Comparison of ENCODE assay signal across 1 cellular context in the genomic region with DNA sequence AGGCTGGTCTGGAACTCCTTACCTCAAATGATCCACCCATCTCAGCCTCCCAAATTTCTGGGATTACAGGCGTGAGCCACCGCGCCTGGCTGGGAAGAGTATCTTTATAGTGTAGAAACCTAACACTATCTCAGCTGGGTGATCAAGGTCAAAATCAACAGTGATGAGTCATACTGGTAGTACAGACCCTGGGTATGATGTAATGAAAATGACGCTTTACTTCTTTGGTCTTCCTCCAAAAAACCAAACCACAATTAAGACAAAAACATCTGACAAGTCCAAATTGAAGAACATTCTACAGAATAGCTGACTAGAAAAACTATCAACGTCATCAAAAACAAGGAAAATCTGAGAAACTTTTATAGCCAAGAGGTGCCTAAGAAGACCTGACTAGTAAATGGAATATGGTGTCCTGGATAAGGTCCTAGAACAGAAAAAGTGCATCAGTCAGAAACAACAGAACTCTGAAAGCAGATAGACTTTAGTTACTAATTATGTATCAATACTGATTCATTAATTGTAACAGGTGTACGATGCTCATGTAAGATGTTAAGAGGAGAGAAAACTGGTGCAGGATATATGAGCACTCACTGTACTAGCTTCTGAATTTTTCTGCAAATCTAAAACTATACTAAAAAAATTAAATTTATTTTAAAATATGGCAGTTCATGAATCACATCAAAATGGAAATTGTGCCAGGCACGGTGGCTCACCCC.
A peak's percentile ranks its signal among the peaks of the same experiment; 100 is the strongest.
TF ChIP-seq lines count a peak whose summit lies in the region.

No MANE protein-coding gene starts in this region.

TF ChIP-seq in K562, 482 proteins besides CTCF, POLR2A, EP300 and RAD21 (continued from another document and continues in another):
- TF ChIP-seq ATF7 (IDR thresholded peaks at IDR 0.05) (peak; percentile 97), BACH1 (tag; IDR thresholded peaks at IDR 0.05) (peak; percentile 74; the same call in 1 of the 2 replicates), NR2C2 (CRISPR knock-in tag; IDR thresholded peaks at IDR 0.05) (no peak), NR2C2 (tag; IDR thresholded peaks at IDR 0.05) (peak; percentile 49), XRCC3 (IDR thresholded peaks at IDR 0.05) (no peak), FOS (IDR thresholded peaks at IDR 0.05; ENCODE audit: extremely low read depth, insufficient read length) (peak; percentile 58), DPF2 (IDR thresholded peaks at IDR 0.05) (peak; percentile 88), CEBPG (CRISPR knock-in tag; IDR thresholded peaks at IDR 0.05) (no peak), CEBPG (tag; conservative IDR thresholded peaks at IDR 0.05 in 1 of 2, IDR thresholded peaks at IDR 0.05 in 1 of 2) (peak; percentile 72 to 78), ZNF165 (CRISPR knock-in tag; IDR thresholded peaks at IDR 0.05; ENCODE audit: borderline replicate concordance) (no peak), HLTF (IDR thresholded peaks at IDR 0.05) (no peak), SOX6 (IDR thresholded peaks at IDR 0.05) (peak; percentile 63; the same call in 1 of the 2 replicates), POLR2H (tag; IDR thresholded peaks at IDR 0.05; ENCODE audit: low read depth) (peak; percentile 40), PCBP2 (IDR thresholded peaks at IDR 0.05; ENCODE audit: low read depth, low read length, poor library complexity, severe bottlenecking) (no peak), SNIP1 (IDR thresholded peaks at IDR 0.05; ENCODE audit: low read depth) (no peak), ZNF41 (CRISPR knock-in tag; conservative IDR thresholded peaks at IDR 0.05) (no peak), TOE1 (IDR thresholded peaks at IDR 0.05; ENCODE audit: borderline replicate concordance) (no peak), TOE1 (CRISPR knock-in tag; IDR thresholded peaks at IDR 0.05; ENCODE audit: borderline replicate concordance, low read depth) (no peak), GATAD2A (IDR thresholded peaks at IDR 0.05) (no peak), ZEB2 (IDR thresholded peaks at IDR 0.05) (peak; percentile 29; the same call in 1 of the 2 replicates), NFE2 (IDR thresholded peaks at IDR 0.05; ENCODE audit: low read depth) (peak; percentile 76), TCFL5 (CRISPR knock-in tag; conservative IDR thresholded peaks at IDR 0.05) (no peak), TAF9B (IDR thresholded peaks at IDR 0.05; ENCODE audit: partially characterized antibody) (peak; percentile 30), TARDBP (IDR thresholded peaks at IDR 0.05) (no peak), HNRNPUL1 (IDR thresholded peaks at IDR 0.05; ENCODE audit: low read length) (no peak), SREBF1 (IDR thresholded peaks at IDR 0.05; ENCODE audit: borderline replicate concordance, low read depth, low read length) (no peak), ERF (CRISPR knock-in tag; IDR thresholded peaks at IDR 0.05) (no peak), SUPT5H (IDR thresholded peaks at IDR 0.05) (no peak), FOSL1 (tag; conservative IDR thresholded peaks at IDR 0.05) (peak; percentile 97), SMARCE1 (IDR thresholded peaks at IDR 0.05) (peak; percentile 79; the same call in 1 of the 2 replicates), EP400 (IDR thresholded peaks at IDR 0.05) (0 out of 2 replicates have a peak, but pooled peaks have one; percentile 16), NELFE (IDR thresholded peaks at IDR 0.05; ENCODE audit: insufficient read depth, insufficient read length) (no peak), SMARCC2 (IDR thresholded peaks at IDR 0.05; ENCODE audit: low read depth) (peak; percentile 65; the same call in 1 of the 2 replicates), ZNF431 (CRISPR knock-in tag; IDR thresholded peaks at IDR 0.05) (no peak), ZNF316 (IDR thresholded peaks at IDR 0.05) (peak; percentile 92), EHMT2 (IDR thresholded peaks at IDR 0.05) (0 out of 2 replicates have a peak, but pooled peaks have one; percentile 39), TBL1XR1 (IDR thresholded peaks at IDR 0.05; ENCODE audit: low read length in 2 of 2) (peak in 1 of 2 experiments; percentile 8; a peak in 1 of 4 replicates), FOXA3 (CRISPR knock-in tag; conservative IDR thresholded peaks at IDR 0.05 in 1 of 2, IDR thresholded peaks at IDR 0.05 in 1 of 2) (peak in 1 of 2 experiments; percentile 44; a peak in 1 of 4 replicates), BRCA1 (IDR thresholded peaks at IDR 0.05) (no peak), BRCA1 (CRISPR knock-in tag; IDR thresholded peaks at IDR 0.05) (no peak)
- TF ChIP-seq, protein P1, sequence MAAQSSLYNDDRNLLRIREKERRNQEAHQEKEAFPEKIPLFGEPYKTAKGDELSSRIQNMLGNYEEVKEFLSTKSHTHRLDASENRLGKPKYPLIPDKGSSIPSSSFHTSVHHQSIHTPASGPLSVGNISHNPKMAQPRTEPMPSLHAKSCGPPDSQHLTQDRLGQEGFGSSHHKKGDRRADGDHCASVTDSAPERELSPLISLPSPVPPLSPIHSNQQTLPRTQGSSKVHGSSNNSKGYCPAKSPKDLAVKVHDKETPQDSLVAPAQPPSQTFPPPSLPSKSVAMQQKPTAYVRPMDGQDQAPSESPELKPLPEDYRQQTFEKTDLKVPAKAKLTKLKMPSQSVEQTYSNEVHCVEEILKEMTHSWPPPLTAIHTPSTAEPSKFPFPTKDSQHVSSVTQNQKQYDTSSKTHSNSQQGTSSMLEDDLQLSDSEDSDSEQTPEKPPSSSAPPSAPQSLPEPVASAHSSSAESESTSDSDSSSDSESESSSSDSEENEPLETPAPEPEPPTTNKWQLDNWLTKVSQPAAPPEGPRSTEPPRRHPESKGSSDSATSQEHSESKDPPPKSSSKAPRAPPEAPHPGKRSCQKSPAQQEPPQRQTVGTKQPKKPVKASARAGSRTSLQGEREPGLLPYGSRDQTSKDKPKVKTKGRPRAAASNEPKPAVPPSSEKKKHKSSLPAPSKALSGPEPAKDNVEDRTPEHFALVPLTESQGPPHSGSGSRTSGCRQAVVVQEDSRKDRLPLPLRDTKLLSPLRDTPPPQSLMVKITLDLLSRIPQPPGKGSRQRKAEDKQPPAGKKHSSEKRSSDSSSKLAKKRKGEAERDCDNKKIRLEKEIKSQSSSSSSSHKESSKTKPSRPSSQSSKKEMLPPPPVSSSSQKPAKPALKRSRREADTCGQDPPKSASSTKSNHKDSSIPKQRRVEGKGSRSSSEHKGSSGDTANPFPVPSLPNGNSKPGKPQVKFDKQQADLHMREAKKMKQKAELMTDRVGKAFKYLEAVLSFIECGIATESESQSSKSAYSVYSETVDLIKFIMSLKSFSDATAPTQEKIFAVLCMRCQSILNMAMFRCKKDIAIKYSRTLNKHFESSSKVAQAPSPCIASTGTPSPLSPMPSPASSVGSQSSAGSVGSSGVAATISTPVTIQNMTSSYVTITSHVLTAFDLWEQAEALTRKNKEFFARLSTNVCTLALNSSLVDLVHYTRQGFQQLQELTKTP (IDR thresholded peaks at IDR 0.05; ENCODE audit: low read depth in 1 of 2, partially characterized antibody in 2 of 2), result peak in 1 of 2 experiments; percentile 42
- TF ChIP-seq, protein P2, sequence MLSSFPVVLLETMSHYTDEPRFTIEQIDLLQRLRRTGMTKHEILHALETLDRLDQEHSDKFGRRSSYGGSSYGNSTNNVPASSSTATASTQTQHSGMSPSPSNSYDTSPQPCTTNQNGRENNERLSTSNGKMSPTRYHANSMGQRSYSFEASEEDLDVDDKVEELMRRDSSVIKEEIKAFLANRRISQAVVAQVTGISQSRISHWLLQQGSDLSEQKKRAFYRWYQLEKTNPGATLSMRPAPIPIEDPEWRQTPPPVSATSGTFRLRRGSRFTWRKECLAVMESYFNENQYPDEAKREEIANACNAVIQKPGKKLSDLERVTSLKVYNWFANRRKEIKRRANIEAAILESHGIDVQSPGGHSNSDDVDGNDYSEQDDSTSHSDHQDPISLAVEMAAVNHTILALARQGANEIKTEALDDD (IDR thresholded peaks at IDR 0.05), result 0 out of 2 replicates have a peak, but pooled peaks have one; percentile 21
- TF ChIP-seq, protein P3, sequence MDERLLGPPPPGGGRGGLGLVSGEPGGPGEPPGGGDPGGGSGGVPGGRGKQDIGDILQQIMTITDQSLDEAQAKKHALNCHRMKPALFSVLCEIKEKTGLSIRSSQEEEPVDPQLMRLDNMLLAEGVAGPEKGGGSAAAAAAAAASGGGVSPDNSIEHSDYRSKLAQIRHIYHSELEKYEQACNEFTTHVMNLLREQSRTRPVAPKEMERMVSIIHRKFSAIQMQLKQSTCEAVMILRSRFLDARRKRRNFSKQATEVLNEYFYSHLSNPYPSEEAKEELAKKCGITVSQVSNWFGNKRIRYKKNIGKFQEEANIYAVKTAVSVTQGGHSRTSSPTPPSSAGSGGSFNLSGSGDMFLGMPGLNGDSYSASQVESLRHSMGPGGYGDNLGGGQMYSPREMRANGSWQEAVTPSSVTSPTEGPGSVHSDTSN (CRISPR knock-in tag; IDR thresholded peaks at IDR 0.05; ENCODE audit: low read depth), result no peak
- TF ChIP-seq, protein P3 (tag; conservative IDR thresholded peaks at IDR 0.05; ENCODE audit: low read depth), result no peak
- TF ChIP-seq, protein P4, sequence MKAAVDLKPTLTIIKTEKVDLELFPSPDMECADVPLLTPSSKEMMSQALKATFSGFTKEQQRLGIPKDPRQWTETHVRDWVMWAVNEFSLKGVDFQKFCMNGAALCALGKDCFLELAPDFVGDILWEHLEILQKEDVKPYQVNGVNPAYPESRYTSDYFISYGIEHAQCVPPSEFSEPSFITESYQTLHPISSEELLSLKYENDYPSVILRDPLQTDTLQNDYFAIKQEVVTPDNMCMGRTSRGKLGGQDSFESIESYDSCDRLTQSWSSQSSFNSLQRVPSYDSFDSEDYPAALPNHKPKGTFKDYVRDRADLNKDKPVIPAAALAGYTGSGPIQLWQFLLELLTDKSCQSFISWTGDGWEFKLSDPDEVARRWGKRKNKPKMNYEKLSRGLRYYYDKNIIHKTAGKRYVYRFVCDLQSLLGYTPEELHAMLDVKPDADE (conservative IDR thresholded peaks at IDR 0.05; ENCODE audit: control insufficient read depth, low read depth, low read length), result no peak
- TF ChIP-seq, protein P5, sequence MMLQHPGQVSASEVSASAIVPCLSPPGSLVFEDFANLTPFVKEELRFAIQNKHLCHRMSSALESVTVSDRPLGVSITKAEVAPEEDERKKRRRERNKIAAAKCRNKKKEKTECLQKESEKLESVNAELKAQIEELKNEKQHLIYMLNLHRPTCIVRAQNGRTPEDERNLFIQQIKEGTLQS (IDR thresholded peaks at IDR 0.05), result peak; percentile 99
- TF ChIP-seq, protein P5 (CRISPR knock-in tag; conservative IDR thresholded peaks at IDR 0.05), result 0 out of 2 replicates have a peak, but pooled peaks have one; percentile 38
- TF ChIP-seq, protein P6, sequence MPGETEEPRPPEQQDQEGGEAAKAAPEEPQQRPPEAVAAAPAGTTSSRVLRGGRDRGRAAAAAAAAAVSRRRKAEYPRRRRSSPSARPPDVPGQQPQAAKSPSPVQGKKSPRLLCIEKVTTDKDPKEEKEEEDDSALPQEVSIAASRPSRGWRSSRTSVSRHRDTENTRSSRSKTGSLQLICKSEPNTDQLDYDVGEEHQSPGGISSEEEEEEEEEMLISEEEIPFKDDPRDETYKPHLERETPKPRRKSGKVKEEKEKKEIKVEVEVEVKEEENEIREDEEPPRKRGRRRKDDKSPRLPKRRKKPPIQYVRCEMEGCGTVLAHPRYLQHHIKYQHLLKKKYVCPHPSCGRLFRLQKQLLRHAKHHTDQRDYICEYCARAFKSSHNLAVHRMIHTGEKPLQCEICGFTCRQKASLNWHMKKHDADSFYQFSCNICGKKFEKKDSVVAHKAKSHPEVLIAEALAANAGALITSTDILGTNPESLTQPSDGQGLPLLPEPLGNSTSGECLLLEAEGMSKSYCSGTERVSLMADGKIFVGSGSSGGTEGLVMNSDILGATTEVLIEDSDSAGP (CRISPR knock-in tag; IDR thresholded peaks at IDR 0.05), result no peak
- TF ChIP-seq, protein P7, sequence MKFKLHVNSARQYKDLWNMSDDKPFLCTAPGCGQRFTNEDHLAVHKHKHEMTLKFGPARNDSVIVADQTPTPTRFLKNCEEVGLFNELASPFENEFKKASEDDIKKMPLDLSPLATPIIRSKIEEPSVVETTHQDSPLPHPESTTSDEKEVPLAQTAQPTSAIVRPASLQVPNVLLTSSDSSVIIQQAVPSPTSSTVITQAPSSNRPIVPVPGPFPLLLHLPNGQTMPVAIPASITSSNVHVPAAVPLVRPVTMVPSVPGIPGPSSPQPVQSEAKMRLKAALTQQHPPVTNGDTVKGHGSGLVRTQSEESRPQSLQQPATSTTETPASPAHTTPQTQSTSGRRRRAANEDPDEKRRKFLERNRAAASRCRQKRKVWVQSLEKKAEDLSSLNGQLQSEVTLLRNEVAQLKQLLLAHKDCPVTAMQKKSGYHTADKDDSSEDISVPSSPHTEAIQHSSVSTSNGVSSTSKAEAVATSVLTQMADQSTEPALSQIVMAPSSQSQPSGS (CRISPR knock-in tag; IDR thresholded peaks at IDR 0.05), result no peak
- TF ChIP-seq, protein P8, sequence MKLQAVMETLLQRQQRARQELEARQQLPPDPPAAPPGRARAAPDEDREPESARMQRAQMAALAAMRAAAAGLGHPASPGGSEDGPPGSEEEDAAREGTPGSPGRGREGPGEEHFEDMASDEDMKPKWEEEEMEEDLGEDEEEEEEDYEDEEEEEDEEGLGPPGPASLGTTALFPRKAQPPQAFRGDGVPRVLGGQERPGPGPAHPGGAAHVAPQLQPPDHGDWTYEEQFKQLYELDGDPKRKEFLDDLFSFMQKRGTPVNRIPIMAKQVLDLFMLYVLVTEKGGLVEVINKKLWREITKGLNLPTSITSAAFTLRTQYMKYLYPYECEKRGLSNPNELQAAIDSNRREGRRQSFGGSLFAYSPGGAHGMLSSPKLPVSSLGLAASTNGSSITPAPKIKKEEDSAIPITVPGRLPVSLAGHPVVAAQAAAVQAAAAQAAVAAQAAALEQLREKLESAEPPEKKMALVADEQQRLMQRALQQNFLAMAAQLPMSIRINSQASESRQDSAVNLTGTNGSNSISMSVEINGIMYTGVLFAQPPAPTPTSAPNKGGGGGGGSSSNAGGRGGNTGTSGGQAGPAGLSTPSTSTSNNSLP (IDR thresholded peaks at IDR 0.05; ENCODE audit: borderline replicate concordance, low read depth, low read length), result peak; percentile 44; the same call in 1 of the 2 replicates
- TF ChIP-seq, protein P9, sequence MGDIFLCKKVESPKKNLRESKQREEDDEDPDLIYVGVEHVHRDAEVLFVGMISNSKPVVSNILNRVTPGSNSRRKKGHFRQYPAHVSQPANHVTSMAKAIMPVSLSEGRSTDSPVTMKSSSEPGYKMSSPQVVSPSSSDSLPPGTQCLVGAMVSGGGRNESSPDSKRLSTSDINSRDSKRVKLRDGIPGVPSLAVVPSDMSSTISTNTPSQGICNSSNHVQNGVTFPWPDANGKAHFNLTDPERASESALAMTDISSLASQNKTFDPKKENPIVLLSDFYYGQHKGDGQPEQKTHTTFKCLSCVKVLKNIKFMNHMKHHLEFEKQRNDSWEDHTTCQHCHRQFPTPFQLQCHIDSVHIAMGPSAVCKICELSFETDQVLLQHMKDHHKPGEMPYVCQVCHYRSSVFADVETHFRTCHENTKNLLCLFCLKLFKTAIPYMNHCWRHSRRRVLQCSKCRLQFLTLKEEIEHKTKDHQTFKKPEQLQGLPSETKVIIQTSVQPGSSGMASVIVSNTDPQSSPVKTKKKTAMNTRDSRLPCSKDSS (IDR thresholded peaks at IDR 0.05; ENCODE audit: low read depth, partially characterized antibody), result no peak
